Comparison of ENCODE assay signal across 11 cellular contexts in genomic region chr6:87825865-87826264, GRCh38.
DNase-seq lines count a peak whose midpoint lies in the region; ATAC-seq and TF ChIP-seq lines count a peak whose summit lies in the region.
"Had no signal": no experiment of that assay in that cellular context is flagged by ENCODE, and none has a peak within 500 bp of the region (broad histone marks: within the 10 kb centered on the region; RNA-seq: fewer than 3 reads in every experiment).

No MANE protein-coding gene starts in this region.

- POLR2A ChIA-PET in CD4-positive, alpha-beta memory T cell (lab: Charles Lee; ENCODE audit: partially characterized antibody) = interaction anchor here (1.4 kb wide), 1 partner anchor 236 kb away, joined by 4 read pairs; the partner anchor contains the start of genes ORC3 and RARS2
- POLR2A ChIA-PET in Caco-2 (lab: Charles Lee) = no interaction called here

- no TSS peak for BruUV-seq in Caco-2 (replicated peaks; lab: Mats Ljungman, UMichigan)

- H3K27me3 ChIP-seq in CD4-positive, alpha-beta memory T cell (ENCODE audit: insufficient read depth, low read length) = no peaks in the 10 kb centered on the region
- H3K27me3 ChIP-seq in left lung (no peaks in the 10 kb centered on the region), Caco-2 (replicated peaks; ENCODE audit: control insufficient read depth, insufficient read depth, low read length) (no peaks in the 10 kb centered on the region)

- H3K4me3 ChIP-seq in CD4-positive, alpha-beta memory T cell (ENCODE audit: low read length in 2 of 2) = no peak overlapping the region
- H3K4me3 ChIP-seq in left lung (no peak overlapping the region), Caco-2 (ENCODE audit: low read depth, low read length) (no peak overlapping the region)

- intact Hi-C loops in CD4-positive, alpha-beta memory T cell (cut with micrococcal nuclease) = no loop called here
- intact Hi-C loops in left lung (cut with DNase I) (no loop called here), Caco-2 (cut with micrococcal nuclease; ENCODE audit: unreplicated experiment) (no loop called here)

- H3K9me3 ChIP-seq in CD4-positive, alpha-beta memory T cell (ENCODE audit: control insufficient read depth in 1 of 2, low read length in 2 of 2) = no peaks in the 10 kb centered on the region
- no peaks in the 10 kb centered on the region for H3K9me3 ChIP-seq in left lung
- H3K9me3 ChIP-seq in Caco-2 = no peaks in the 10 kb centered on the region

- TF ChIP-seq CTCF in GM20000 (IDR thresholded peaks at IDR 0.05; ENCODE audit: extremely low read depth, missing control alignments) (no peak), left lung (IDR thresholded peaks at IDR 0.05) (no peak), Caco-2 (IDR thresholded peaks at IDR 0.05; ENCODE audit: insufficient read depth in 1 of 2, low read depth in 1 of 2, low read length in 1 of 2, severe bottlenecking in 1 of 2, unreplicated experiment in 1 of 2) (no peak)

- no peaks in the 10 kb centered on the region for H3K27me3 Mint-ChIP-seq in CD4-positive, alpha-beta memory T cell
- no peaks in the 10 kb centered on the region for H3K27me3 Mint-ChIP-seq in Caco-2 (ENCODE audit: insufficient read depth, unreplicated experiment)
- H3K27me3 Mint-ChIP-seq: activated CD8-positive, alpha-beta memory T cell treated with anti-CD3 and anti-CD28 coated beads, Interleukin-2, amount 10 ng/mL, durations not matched to agents 7 days and 5 days had no signal

- H3K4me1 Mint-ChIP-seq in CD4-positive, alpha-beta memory T cell = peaks cover 18 to 19% (median 18%) of the 10 kb centered on the region in 4 donors
- H3K4me1 Mint-ChIP-seq in Caco-2 (ENCODE audit: low read depth, unreplicated experiment) = peaks cover 12% of the 10 kb centered on the region

- CTCF ChIA-PET in CD4-positive, alpha-beta memory T cell (lab: Charles Lee; ENCODE audit: partially characterized antibody) = interaction anchor here (1.3 kb wide), 1 partner anchor 8 kb away, joined by 3 read pairs; no protein-coding TSS in a partner anchor
- CTCF ChIA-PET in Caco-2 (lab: Charles Lee) = no interaction called here

- ATAC-seq in left lung = peak; percentile 54
- ATAC-seq: activated CD8-positive, alpha-beta memory T cell treated with anti-CD3 and anti-CD28 coated beads, Interleukin-2, amount 10 ng/mL, durations not matched to agents 7 days and 5 days; PC-3 had no signal

- H3K4me1 ChIP-seq in CD4-positive, alpha-beta memory T cell (ENCODE audit: insufficient read depth, low read length) = peaks cover 16% of the 10 kb centered on the region
- H3K4me1 ChIP-seq in left lung (peaks cover 3 to 14% of the 10 kb centered on the region in 2 donors), Caco-2 (peaks cover 12% of the 10 kb centered on the region)

- H3K4me3 Mint-ChIP-seq in CD4-positive, alpha-beta memory T cell = peak overlapping the region in 7 of 8 donors; percentile 8 to 58 (median 17)
- H3K4me3 Mint-ChIP-seq in Caco-2 (ENCODE audit: unreplicated experiment) = no peak overlapping the region
- H3K4me3 Mint-ChIP-seq: activated CD8-positive, alpha-beta memory T cell treated with anti-CD3 and anti-CD28 coated beads, Interleukin-2, amount 10 ng/mL, durations not matched to agents 7 days and 5 days; CD8-positive, alpha-beta memory T cell had no signal

- no peaks in the 10 kb centered on the region for H3K36me3 Mint-ChIP-seq in CD4-positive, alpha-beta memory T cell
- H3K36me3 Mint-ChIP-seq in Caco-2 (ENCODE audit: insufficient read depth, unreplicated experiment) = no peaks in the 10 kb centered on the region
- H3K36me3 Mint-ChIP-seq: CD8-positive, alpha-beta memory T cell had no signal

- peak in 4 of 5 donors; percentile 45 to 59 (median 48) for DNase-seq in CD4-positive, alpha-beta memory T cell
- DNase-seq in GM20000 (ENCODE audit: low spot score) = peak; percentile 11
- DNase-seq in NAMALWA (ENCODE audit: low spot score) = peak; percentile 56
- DNase-seq in left lung = no peak
- DNase-seq in NCI-H1930 (lab: John Stamatoyannopoulos, UW) = no peak
- no peak for DNase-seq in NCI-H2196 treated with DMSO at 0.1 percent for 48 hours (lab: John Stamatoyannopoulos, UW; ENCODE audit: unreplicated experiment)
- no peak for DNase-seq in AG20443 (ENCODE audit: low spot score)
- DNase-seq in Caco-2 = no peak
- DNase-seq: activated CD8-positive, alpha-beta memory T cell treated with anti-CD3 and anti-CD28 coated beads, Interleukin-2, amount 10 ng/mL, durations not matched to agents 7 days and 5 days; PC-3 had no signal

- no peaks in the 10 kb centered on the region for H3K36me3 ChIP-seq in CD4-positive, alpha-beta memory T cell (ENCODE audit: insufficient read depth, low read length)
- H3K36me3 ChIP-seq in left lung (no peaks in the 10 kb centered on the region), Caco-2 (ENCODE audit: control insufficient read depth, insufficient read depth, low read length) (no peaks in the 10 kb centered on the region)

- no peak overlapping the region for H3K27ac ChIP-seq in CD4-positive, alpha-beta memory T cell (ENCODE audit: low read depth, low read length)
- H3K27ac ChIP-seq in left lung = peak overlapping the region; percentile 13 to 66

- peaks cover 0 to 1% (median 0%) of the 10 kb centered on the region in 8 donors for H3K9me3 Mint-ChIP-seq in CD4-positive, alpha-beta memory T cell
- peaks cover 11% of the 10 kb centered on the region for H3K9me3 Mint-ChIP-seq in Caco-2 (ENCODE audit: unreplicated experiment)

- H3K27ac Mint-ChIP-seq in CD4-positive, alpha-beta memory T cell = peak overlapping the region; percentile 55 to 89 (median 85)
- no peak overlapping the region for H3K27ac Mint-ChIP-seq in Caco-2 (ENCODE audit: unreplicated experiment)
- H3K27ac Mint-ChIP-seq: activated CD8-positive, alpha-beta memory T cell treated with anti-CD3 and anti-CD28 coated beads, Interleukin-2, amount 10 ng/mL, durations not matched to agents 7 days and 5 days had no signal

Comparison
In these comparisons a context has a peak if more than half of its experiments do, and no peak if none do; other contexts are left out.
1. DNase-seq: peak in CD4-positive, alpha-beta memory T cell (4 of 5), GM20000 (single experiment) and NAMALWA (single experiment); none in left lung (0 of 2), NCI-H1930 (0 of 2), NCI-H2196 treated with DMSO at 0.1 percent for 48 hours (single experiment), AG20443 (single experiment) and Caco-2 (0 of 2).